ENCODE assay signal across 1 cellular context in genomic region chr2:23925702-23926288, GRCh38.
TF ChIP-seq lines count a peak whose summit lies in the region.

No MANE protein-coding gene starts in this region.

TF ChIP-seq in GM12878, 131 proteins besides CTCF, POLR2A, EP300 and RAD21 (continued from another document):
- peak; percentile 61 for TF ChIP-seq BCL3 (IDR thresholded peaks at IDR 0.05; ENCODE audit: borderline replicate concordance, insufficient read depth, low read depth, low read length, poor library complexity, severe bottlenecking)
- peak in 1 of 2 experiments; percentile 54; a peak in 1 of 4 replicates for TF ChIP-seq SRF (IDR thresholded peaks at IDR 0.05; ENCODE audit: low read depth in 2 of 2, low read length in 2 of 2)
- peak; percentile 91 for TF ChIP-seq SKIL (IDR thresholded peaks at IDR 0.05; ENCODE audit: low read depth, poor library complexity, severe bottlenecking)
- TF ChIP-seq ZBTB11 (CRISPR knock-in tag; IDR thresholded peaks at IDR 0.05): no peak
- no peak for TF ChIP-seq STAT1 (conservative IDR thresholded peaks at IDR 0.05)
- peak; percentile 76; the same call in 1 of the 2 replicates for TF ChIP-seq CREM (IDR thresholded peaks at IDR 0.05; ENCODE audit: low read depth)
- peak; percentile 77; the same call in 1 of the 2 replicates for TF ChIP-seq RCOR1 (conservative IDR thresholded peaks at IDR 0.05; ENCODE audit: low read depth, low read length)
- TF ChIP-seq JUNB (IDR thresholded peaks at IDR 0.05): peak; percentile 44
- TF ChIP-seq CBX5 (IDR thresholded peaks at IDR 0.05; ENCODE audit: low read depth): no peak
- 0 out of 2 replicates have a peak, but pooled peaks have one; percentile 17 for TF ChIP-seq STAT3 (IDR thresholded peaks at IDR 0.05; ENCODE audit: low read depth, low read length)
